In the genomic region with DNA sequence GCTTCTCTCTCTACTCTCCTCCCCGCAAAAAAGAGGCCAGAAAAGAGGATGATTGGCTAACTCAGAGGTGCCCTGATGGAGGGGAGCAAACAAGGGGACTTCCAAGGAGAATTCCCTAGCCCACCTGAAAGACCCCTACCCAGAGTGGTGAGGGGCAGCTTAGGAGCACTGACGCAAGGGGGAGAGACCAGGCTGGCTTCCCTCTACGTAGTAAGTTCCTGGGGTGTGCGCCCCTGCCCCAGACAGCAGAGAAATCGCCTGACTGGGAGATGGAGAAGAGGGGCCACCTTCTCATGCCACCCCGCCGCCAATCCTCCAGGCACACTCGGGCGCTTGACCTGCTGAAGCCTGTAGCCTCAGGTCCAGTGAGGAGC, we compare ENCODE assay signal across 2 cellular contexts.
TF ChIP-seq lines count a peak whose summit lies in the region.

No MANE protein-coding gene starts in this region.

TF ChIP-seq in SK-N-SH, 30 proteins besides CTCF, POLR2A, EP300 and RAD21 (continued from another document):
- TF ChIP-seq, protein P1, sequence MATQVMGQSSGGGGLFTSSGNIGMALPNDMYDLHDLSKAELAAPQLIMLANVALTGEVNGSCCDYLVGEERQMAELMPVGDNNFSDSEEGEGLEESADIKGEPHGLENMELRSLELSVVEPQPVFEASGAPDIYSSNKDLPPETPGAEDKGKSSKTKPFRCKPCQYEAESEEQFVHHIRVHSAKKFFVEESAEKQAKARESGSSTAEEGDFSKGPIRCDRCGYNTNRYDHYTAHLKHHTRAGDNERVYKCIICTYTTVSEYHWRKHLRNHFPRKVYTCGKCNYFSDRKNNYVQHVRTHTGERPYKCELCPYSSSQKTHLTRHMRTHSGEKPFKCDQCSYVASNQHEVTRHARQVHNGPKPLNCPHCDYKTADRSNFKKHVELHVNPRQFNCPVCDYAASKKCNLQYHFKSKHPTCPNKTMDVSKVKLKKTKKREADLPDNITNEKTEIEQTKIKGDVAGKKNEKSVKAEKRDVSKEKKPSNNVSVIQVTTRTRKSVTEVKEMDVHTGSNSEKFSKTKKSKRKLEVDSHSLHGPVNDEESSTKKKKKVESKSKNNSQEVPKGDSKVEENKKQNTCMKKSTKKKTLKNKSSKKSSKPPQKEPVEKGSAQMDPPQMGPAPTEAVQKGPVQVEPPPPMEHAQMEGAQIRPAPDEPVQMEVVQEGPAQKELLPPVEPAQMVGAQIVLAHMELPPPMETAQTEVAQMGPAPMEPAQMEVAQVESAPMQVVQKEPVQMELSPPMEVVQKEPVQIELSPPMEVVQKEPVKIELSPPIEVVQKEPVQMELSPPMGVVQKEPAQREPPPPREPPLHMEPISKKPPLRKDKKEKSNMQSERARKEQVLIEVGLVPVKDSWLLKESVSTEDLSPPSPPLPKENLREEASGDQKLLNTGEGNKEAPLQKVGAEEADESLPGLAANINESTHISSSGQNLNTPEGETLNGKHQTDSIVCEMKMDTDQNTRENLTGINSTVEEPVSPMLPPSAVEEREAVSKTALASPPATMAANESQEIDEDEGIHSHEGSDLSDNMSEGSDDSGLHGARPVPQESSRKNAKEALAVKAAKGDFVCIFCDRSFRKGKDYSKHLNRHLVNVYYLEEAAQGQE (IDR thresholded peaks at IDR 0.05; ENCODE audit: low read depth, low read length), result no peak
- TF ChIP-seq, protein P2, sequence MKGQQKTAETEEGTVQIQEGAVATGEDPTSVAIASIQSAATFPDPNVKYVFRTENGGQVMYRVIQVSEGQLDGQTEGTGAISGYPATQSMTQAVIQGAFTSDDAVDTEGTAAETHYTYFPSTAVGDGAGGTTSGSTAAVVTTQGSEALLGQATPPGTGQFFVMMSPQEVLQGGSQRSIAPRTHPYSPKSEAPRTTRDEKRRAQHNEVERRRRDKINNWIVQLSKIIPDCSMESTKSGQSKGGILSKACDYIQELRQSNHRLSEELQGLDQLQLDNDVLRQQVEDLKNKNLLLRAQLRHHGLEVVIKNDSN (IDR thresholded peaks at IDR 0.05; ENCODE audit: borderline replicate concordance, low read depth), result no peak
- no peak for TF ChIP-seq CHD2 (IDR thresholded peaks at IDR 0.05; ENCODE audit: low read length, partially characterized antibody)

TF ChIP-seq in SK-N-SH treated with all-trans-retinoic acid at 6 μM for 48 hours, 23 proteins besides CTCF, POLR2A, EP300 and RAD21 (continued from another document):
- TF ChIP-seq, protein P3, sequence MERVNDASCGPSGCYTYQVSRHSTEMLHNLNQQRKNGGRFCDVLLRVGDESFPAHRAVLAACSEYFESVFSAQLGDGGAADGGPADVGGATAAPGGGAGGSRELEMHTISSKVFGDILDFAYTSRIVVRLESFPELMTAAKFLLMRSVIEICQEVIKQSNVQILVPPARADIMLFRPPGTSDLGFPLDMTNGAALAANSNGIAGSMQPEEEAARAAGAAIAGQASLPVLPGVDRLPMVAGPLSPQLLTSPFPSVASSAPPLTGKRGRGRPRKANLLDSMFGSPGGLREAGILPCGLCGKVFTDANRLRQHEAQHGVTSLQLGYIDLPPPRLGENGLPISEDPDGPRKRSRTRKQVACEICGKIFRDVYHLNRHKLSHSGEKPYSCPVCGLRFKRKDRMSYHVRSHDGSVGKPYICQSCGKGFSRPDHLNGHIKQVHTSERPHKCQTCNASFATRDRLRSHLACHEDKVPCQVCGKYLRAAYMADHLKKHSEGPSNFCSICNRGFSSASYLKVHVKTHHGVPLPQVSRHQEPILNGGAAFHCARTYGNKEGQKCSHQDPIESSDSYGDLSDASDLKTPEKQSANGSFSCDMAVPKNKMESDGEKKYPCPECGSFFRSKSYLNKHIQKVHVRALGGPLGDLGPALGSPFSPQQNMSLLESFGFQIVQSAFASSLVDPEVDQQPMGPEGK (CRISPR knock-in tag; IDR thresholded peaks at IDR 0.05; ENCODE audit: borderline replicate concordance), result no peak
- TF ChIP-seq PPARA (CRISPR knock-in tag; IDR thresholded peaks at IDR 0.05; ENCODE audit: borderline replicate concordance) (no peak), ARNTL (CRISPR knock-in tag; IDR thresholded peaks at IDR 0.05; ENCODE audit: borderline replicate concordance, low read depth) (no peak), SNAI2 (CRISPR knock-in tag; IDR thresholded peaks at IDR 0.05) (no peak), ZNF565 (CRISPR knock-in tag; conservative IDR thresholded peaks at IDR 0.05; ENCODE audit: low read depth) (no peak), ZFP3 (CRISPR knock-in tag; IDR thresholded peaks at IDR 0.05) (no peak), TCF4 (CRISPR knock-in tag; IDR thresholded peaks at IDR 0.05; ENCODE audit: borderline replicate concordance) (no peak)
- TF ChIP-seq, protein P4, sequence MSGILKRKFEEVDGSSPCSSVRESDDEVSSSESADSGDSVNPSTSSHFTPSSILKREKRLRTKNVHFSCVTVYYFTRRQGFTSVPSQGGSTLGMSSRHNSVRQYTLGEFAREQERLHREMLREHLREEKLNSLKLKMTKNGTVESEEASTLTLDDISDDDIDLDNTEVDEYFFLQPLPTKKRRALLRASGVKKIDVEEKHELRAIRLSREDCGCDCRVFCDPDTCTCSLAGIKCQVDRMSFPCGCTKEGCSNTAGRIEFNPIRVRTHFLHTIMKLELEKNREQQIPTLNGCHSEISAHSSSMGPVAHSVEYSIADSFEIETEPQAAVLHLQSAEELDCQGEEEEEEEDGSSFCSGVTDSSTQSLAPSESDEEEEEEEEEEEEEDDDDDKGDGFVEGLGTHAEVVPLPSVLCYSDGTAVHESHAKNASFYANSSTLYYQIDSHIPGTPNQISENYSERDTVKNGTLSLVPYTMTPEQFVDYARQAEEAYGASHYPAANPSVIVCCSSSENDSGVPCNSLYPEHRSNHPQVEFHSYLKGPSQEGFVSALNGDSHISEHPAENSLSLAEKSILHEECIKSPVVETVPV (CRISPR knock-in tag; IDR thresholded peaks at IDR 0.05), result no peak
- TF ChIP-seq, protein P5, sequence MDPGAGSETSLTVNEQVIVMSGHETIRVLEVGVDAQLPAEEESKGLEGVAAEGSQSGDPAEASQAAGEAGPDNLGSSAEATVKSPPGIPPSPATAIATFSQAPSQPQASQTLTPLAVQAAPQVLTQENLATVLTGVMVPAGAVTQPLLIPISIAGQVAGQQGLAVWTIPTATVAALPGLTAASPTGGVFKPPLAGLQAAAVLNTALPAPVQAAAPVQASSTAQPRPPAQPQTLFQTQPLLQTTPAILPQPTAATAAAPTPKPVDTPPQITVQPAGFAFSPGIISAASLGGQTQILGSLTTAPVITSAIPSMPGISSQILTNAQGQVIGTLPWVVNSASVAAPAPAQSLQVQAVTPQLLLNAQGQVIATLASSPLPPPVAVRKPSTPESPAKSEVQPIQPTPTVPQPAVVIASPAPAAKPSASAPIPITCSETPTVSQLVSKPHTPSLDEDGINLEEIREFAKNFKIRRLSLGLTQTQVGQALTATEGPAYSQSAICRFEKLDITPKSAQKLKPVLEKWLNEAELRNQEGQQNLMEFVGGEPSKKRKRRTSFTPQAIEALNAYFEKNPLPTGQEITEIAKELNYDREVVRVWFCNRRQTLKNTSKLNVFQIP (CRISPR knock-in tag; IDR thresholded peaks at IDR 0.05; ENCODE audit: borderline replicate concordance, low read depth), result no peak
